In genomic region chr10:102718220-102718619, GRCh38 we compare ENCODE assay signal across 10 cellular contexts. TPM values are rescaled to one million over a fixed set of nuclear protein-coding genes. Genes with fewer than 3 reads are reported as not detected.
A peak's percentile ranks its signal among the peaks of the same experiment; 100 is the strongest.
DNase-seq lines count a peak whose midpoint lies in the region; ATAC-seq, FAIRE-seq and TF ChIP-seq lines count a peak whose summit lies in the region.
"Had no signal": no experiment of that assay in that cellular context is flagged by ENCODE, and none has a peak within 500 bp of the region (broad histone marks: within the 10 kb centered on the region; RNA-seq: fewer than 3 reads in every experiment).

No MANE protein-coding gene starts in this region.

- in situ Hi-C loops in K562 (cut with MboI), result no loop called here

- H3K27me3 Mint-ChIP-seq in stimulated activated naive CD8-positive, alpha-beta T cell treated with anti-CD3 and anti-CD28 coated beads, Interleukin-15, Interleukin-2, amounts not matched to agents 100 ng/mL and 50 ng/mL, for 24 hours, result no peaks in the 10 kb centered on the region
- H3K27me3 Mint-ChIP-seq in stimulated activated naive CD8-positive, alpha-beta T cell treated with anti-CD3 and anti-CD28 coated beads, Interleukin-15, amount 100 ng/mL, for 72 hours, result no peaks in the 10 kb centered on the region
- H3K27me3 Mint-ChIP-seq: stimulated activated naive B cell treated with anti-CD40 and anti-IgM and Interleukin-4, amounts not matched to agents 10 μg/mL and 1 μg/mL and 100 μg/mL, for 72 hours had no signal

- 26% methylated on average over 3 of the region's 3 CpGs for WGBS in K562 (ENCODE audit: insufficient coverage, low coverage, missing lambda C conversion rate)

- no peak for TF ChIP-seq EP300 in K562 (IDR thresholded peaks at IDR 0.05; ENCODE audit: low read length)

- TF ChIP-seq CTCF in K562 (IDR thresholded peaks at IDR 0.05 in 2 of 3, conservative IDR thresholded peaks at IDR 0.05 in 1 of 3; ENCODE audit: insufficient read depth in 2 of 3, low read depth in 1 of 3, low read length in 3 of 3) (no peak), PC-9 (conservative IDR thresholded peaks at IDR 0.05) (no peak)

- H3K4me3 ChIP-seq in K562, result no peak overlapping the region
- H3K4me3 ChIP-seq in PC-9, result no peak overlapping the region

- CTCF ChIA-PET in K562 (lab: Yijun Ruan, JAX; ENCODE audit: low intra/inter-chr PET ratio), result no interaction called here
- CTCF ChIA-PET in PC-9 (lab: Charles Lee), result no interaction called here

- no peaks in the 10 kb centered on the region for H3K9me3 ChIP-seq in K562 (replicated peaks; ENCODE audit: control insufficient read depth, insufficient read depth, low read depth, low read length)
- no peaks in the 10 kb centered on the region for H3K9me3 ChIP-seq in PC-9 (ENCODE audit: insufficient read depth, low read depth)

- H3K9me1 ChIP-seq in K562 (ENCODE audit: control insufficient read depth, insufficient read depth, low read length), result no peaks in the 10 kb centered on the region

- H3K27ac Mint-ChIP-seq in stimulated activated naive CD8-positive, alpha-beta T cell treated with anti-CD3 and anti-CD28 coated beads, Interleukin-15, Interleukin-2, amounts not matched to agents 100 ng/mL and 50 ng/mL, for 24 hours, result peak overlapping the region; percentile 38
- H3K27ac Mint-ChIP-seq in stimulated activated naive CD8-positive, alpha-beta T cell treated with anti-CD3 and anti-CD28 coated beads, Interleukin-15, amount 100 ng/mL, for 72 hours, result no peak overlapping the region

- no peaks in the 10 kb centered on the region for H3K27me3 ChIP-seq in K562 (ENCODE audit: control insufficient read depth in 2 of 2, insufficient read depth in 2 of 2, low read length in 2 of 2)
- no peaks in the 10 kb centered on the region for H3K27me3 ChIP-seq in PC-9 (ENCODE audit: insufficient read depth, low read depth)

- peak overlapping the region; percentile 44 to 56; a peak in 3 of 4 replicates for H3K9ac ChIP-seq in K562 (ENCODE audit: insufficient read depth in 1 of 2, low read depth in 2 of 2, low read length in 2 of 2)

- peaks cover 29% of the 10 kb centered on the region for H3K36me3 ChIP-seq in K562 (ENCODE audit: control insufficient read depth, insufficient read depth, low read length)
- H3K36me3 ChIP-seq in PC-9 (ENCODE audit: low read depth), result no peaks in the 10 kb centered on the region

- no peaks in the 10 kb centered on the region for H3K9me2 ChIP-seq in PC-9 (ENCODE audit: insufficient read depth)

- H3K4me3 Mint-ChIP-seq in stimulated activated naive CD8-positive, alpha-beta T cell treated with anti-CD3 and anti-CD28 coated beads, Interleukin-15, Interleukin-2, amounts not matched to agents 100 ng/mL and 50 ng/mL, for 24 hours, result peak overlapping the region; percentile 38
- no peak overlapping the region for H3K4me3 Mint-ChIP-seq in stimulated activated naive CD8-positive, alpha-beta T cell treated with anti-CD3 and anti-CD28 coated beads, Interleukin-15, amount 100 ng/mL, for 72 hours

- ATAC-seq in stimulated activated naive CD8-positive, alpha-beta T cell treated with anti-CD3 and anti-CD28 coated beads, Interleukin-15, amount 100 ng/mL, for 72 hours, result no peak
- peak; percentile 2; the same call in 2 of the 3 replicates for ATAC-seq in K562
- ATAC-seq in GM21528 (IDR thresholded peaks at IDR 0.05; ENCODE audit: low FRiP score, unreplicated experiment), result no peak
- ATAC-seq: stimulated activated naive B cell treated with anti-CD40 and anti-IgM and Interleukin-4, amounts not matched to agents 10 μg/mL and 1 μg/mL and 100 μg/mL, for 72 hours had no signal

- H3K4me1 ChIP-seq in K562 (replicated peaks in 1 of 2; ENCODE audit: control insufficient read depth in 2 of 2, insufficient read depth in 2 of 2, low read length in 2 of 2) (peaks cover 12 to 20% of the 10 kb centered on the region in 2 experiments; a peak in 4 of 5 replicates), PC-9 (replicated peaks; ENCODE audit: insufficient read depth) (0 out of 2 replicates have a peak, but pooled peaks cover 5% of the 10 kb centered on the region)

- H3K27ac ChIP-seq in K562 (ENCODE audit: extremely low read depth, low read depth, low read length) (peak overlapping the region; percentile 42; the same call in 2 of the 3 replicates), PC-9 (no peak overlapping the region)

- no peak for TF ChIP-seq POLR2A in K562 (conservative IDR thresholded peaks at IDR 0.05)

- peak; percentile 85 for FAIRE-seq in K562 (lab: Jason Lieb, UNC)

- BruUV-seq in K562 (replicated peaks; lab: Mats Ljungman, UMichigan), result no TSS peak
- BruUV-seq in PC-9 (replicated peaks; lab: Mats Ljungman, UMichigan), result no TSS peak

- DNase-seq in stimulated activated naive CD8-positive, alpha-beta T cell treated with anti-CD3 and anti-CD28 coated beads, Interleukin-15, amount 100 ng/mL, for 72 hours, result no peak
- DNase-seq in K562 (ENCODE audit: extremely low read depth in 1 of 4, low spot score in 3 of 4) (peak in 2 of 4 experiments; percentile 51 to 73), kidney tubule cell (ENCODE audit: low spot score) (peak; percentile 56), PC-9 (no peak), KG1 (lab: John Stamatoyannopoulos, UW) (no peak)
- DNase-seq in stimulated activated naive CD4-positive, alpha-beta T cell (lab: John Stamatoyannopoulos, UW), result no peak
- DNase-seq: activated naive CD4-positive, alpha-beta T cell; stimulated activated naive B cell treated with anti-CD40 and anti-IgM and Interleukin-4, amounts not matched to agents 10 μg/mL and 1 μg/mL and 100 μg/mL, for 72 hours had no signal

- intact Hi-C loops in K562 (cut with micrococcal nuclease), result no loop called here
- intact Hi-C loops in PC-9 (cut with micrococcal nuclease; ENCODE audit: unreplicated experiment), result loop anchor here (10.0 kb wide), 1 partner anchor 517 kb away; no protein-coding TSS in a partner anchor

- peaks cover 7% of the 10 kb centered on the region; the same call in 1 of the 2 replicates for H3F3A ChIP-seq in PC-9 (ENCODE audit: insufficient read depth, low read depth)

- peaks cover 47% of the 10 kb centered on the region for H3K36me3 Mint-ChIP-seq in stimulated activated naive CD8-positive, alpha-beta T cell treated with anti-CD3 and anti-CD28 coated beads, Interleukin-15, Interleukin-2, amounts not matched to agents 100 ng/mL and 50 ng/mL, for 24 hours (ENCODE audit: low read depth)

- H2AFZ ChIP-seq in K562 (ENCODE audit: low read depth, low read length) (0 out of 2 replicates have a peak overlapping the region, but pooled peaks have one; percentile 30), PC-9 (no peak overlapping the region)

- POLR2A ChIA-PET in K562 (lab: Yijun Ruan, JAX), result no interaction called here
- POLR2A ChIA-PET in PC-9 (lab: Charles Lee; ENCODE audit: unreplicated experiment), result no interaction called here

- H4K20me1 ChIP-seq in K562 (replicated peaks; ENCODE audit: control insufficient read depth, insufficient read depth, low read length) (no peaks in the 10 kb centered on the region), PC-9 (ENCODE audit: insufficient read depth) (no peaks in the 10 kb centered on the region)

- no peak for TF ChIP-seq RAD21 in K562 (CRISPR knock-in tag; conservative IDR thresholded peaks at IDR 0.05 in 1 of 2, IDR thresholded peaks at IDR 0.05 in 1 of 2)

- peaks cover 66% of the 10 kb centered on the region for H3K79me2 ChIP-seq in K562 (ENCODE audit: control insufficient read depth, insufficient read depth, low read length)
- H3K79me2 ChIP-seq in PC-9 (ENCODE audit: low read depth), result no peaks in the 10 kb centered on the region

- no peaks in the 10 kb centered on the region for H3K9me3 Mint-ChIP-seq in stimulated activated naive CD8-positive, alpha-beta T cell treated with anti-CD3 and anti-CD28 coated beads, Interleukin-15, Interleukin-2, amounts not matched to agents 100 ng/mL and 50 ng/mL, for 24 hours
- H3K9me3 Mint-ChIP-seq in stimulated activated naive CD8-positive, alpha-beta T cell treated with anti-CD3 and anti-CD28 coated beads, Interleukin-15, amount 100 ng/mL, for 72 hours, result no peaks in the 10 kb centered on the region
- H3K9me3 Mint-ChIP-seq: stimulated activated naive B cell treated with anti-CD40 and anti-IgM and Interleukin-4, amounts not matched to agents 10 μg/mL and 1 μg/mL and 100 μg/mL, for 72 hours had no signal

- peaks cover 57% of the 10 kb centered on the region for H3K4me1 Mint-ChIP-seq in stimulated activated naive CD8-positive, alpha-beta T cell treated with anti-CD3 and anti-CD28 coated beads, Interleukin-15, Interleukin-2, amounts not matched to agents 100 ng/mL and 50 ng/mL, for 24 hours (ENCODE audit: low read depth)
- peaks cover 68% of the 10 kb centered on the region for H3K4me1 Mint-ChIP-seq in stimulated activated naive CD8-positive, alpha-beta T cell treated with anti-CD3 and anti-CD28 coated beads, Interleukin-15, amount 100 ng/mL, for 72 hours

- H3K4me2 ChIP-seq in K562 (ENCODE audit: insufficient read depth, low read length) (peak overlapping the region; percentile 72), PC-9 (no peak overlapping the region)

RNA-seq across cellular contexts. Expression of gene SFXN2, which starts 3.8 kb away (rescaled TPM):
- 14.9 and 58.6 TPM in 2 replicates for total RNA-seq in K562 (2011; cell fraction: chromatin; rRNA removed; ENCODE audit: low replicate concordance)
- total RNA-seq in K562 (2011; cell fraction: nucleolus; rRNA removed), result 43.2 and 44.1 TPM in 2 replicates
- 24.3 and 31.1 TPM in 2 replicates for total RNA-seq in K562 (2011; cell fraction: nucleoplasm; rRNA removed)
- total RNA-seq in K562 (2014; rRNA removed), result 7.3 and 11.4 TPM in 2 replicates
- 17.1 and 22.5 TPM in 2 replicates for total RNA-seq in K562 (2014; rRNA removed; fragmentation: Illumina TruSeq; extraction: Trizol)
- 14.6 and 15.7 TPM in 2 replicates for total RNA-seq in K562 (2015; rRNA removed; fragmentation: Illumina TruSeq; extraction: Trizol)
- 20.6 and 23.8 TPM in 2 replicates for total RNA-seq in K562 (2021)
- polyA plus RNA-seq in K562 (2011; rRNA removed), result 10.7 and 14.5 TPM in 2 replicates
- polyA plus RNA-seq in K562 (2011; cell fraction: cytosol; rRNA removed), result 14.2 and 18.2 TPM in 2 replicates
- polyA plus RNA-seq in K562 (2011; cell fraction: nucleus; rRNA removed), result 15.5 and 26.3 TPM in 2 replicates
- polyA plus RNA-seq in K562 (2012), result 8.3 and 15.5 TPM in 2 replicates
- 23.7 and 24.1 TPM in 2 replicates for polyA plus RNA-seq in K562 (2014; fragmentation: Illumina TruSeq; extraction: Trizol)
- polyA plus RNA-seq in K562 (2014; fragmentation: Nextera tagmentation; extraction: Ambion mirVana), result 10 to 100 TPM; 12.0 to 20.4 TPM
- 13.9 and 23.3 TPM in 2 replicates for polyA plus RNA-seq in K562 (2014; rRNA removed)
- 12.0 and 24.9 TPM in 2 replicates for polyA minus RNA-seq in K562 (2011; rRNA and poly(A)+ RNA removed)
- 13.3 and 15.2 TPM in 2 replicates for polyA minus RNA-seq in K562 (2011; cell fraction: cytosol; rRNA and poly(A)+ RNA removed)
- 20.9 and 24.4 TPM in 2 replicates for polyA minus RNA-seq in K562 (2011; cell fraction: nucleus; rRNA and poly(A)+ RNA removed)
- total RNA-seq in PC-9 (2021), result 5.3 and 5.4 TPM in 2 replicates

RNA-seq across cellular contexts. Expression of gene ARL3, which starts 4.0 kb away (rescaled TPM):
- total RNA-seq in K562 (2011; cell fraction: chromatin; rRNA removed; ENCODE audit: low replicate concordance), result 2.0 and 2.1 TPM in 2 replicates
- total RNA-seq in K562 (2011; cell fraction: nucleolus; rRNA removed), result 0.83 and 1.7 TPM in 2 replicates
- total RNA-seq in K562 (2011; cell fraction: nucleoplasm; rRNA removed), result 2.2 and 2.7 TPM in 2 replicates
- 2.7 and 2.9 TPM in 2 replicates for total RNA-seq in K562 (2014; rRNA removed)
- total RNA-seq in K562 (2014; rRNA removed; fragmentation: Illumina TruSeq; extraction: Trizol), result 3.5 and 3.8 TPM in 2 replicates
- 2.9 and 3.2 TPM in 2 replicates for total RNA-seq in K562 (2015; rRNA removed; fragmentation: Illumina TruSeq; extraction: Trizol)
- 4.2 and 4.6 TPM in 2 replicates for total RNA-seq in K562 (2021)
- polyA plus RNA-seq in K562 (2011; rRNA removed), result 4.8 and 5.5 TPM in 2 replicates
- polyA plus RNA-seq in K562 (2011; cell fraction: cytosol; rRNA removed), result 1.7 and 3.3 TPM in 2 replicates
- polyA plus RNA-seq in K562 (2011; cell fraction: nucleus; rRNA removed), result 1.2 and 2.4 TPM in 2 replicates
- polyA plus RNA-seq in K562 (2012), result 5.7 and 6.9 TPM in 2 replicates
- 4.2 and 5.5 TPM in 2 replicates for polyA plus RNA-seq in K562 (2014; fragmentation: Illumina TruSeq; extraction: Trizol)
- polyA plus RNA-seq in K562 (2014; fragmentation: Nextera tagmentation; extraction: Ambion mirVana), result 1 to 10 TPM; 8.2 to 8.9 TPM
- polyA plus RNA-seq in K562 (2014; rRNA removed), result 5.1 and 5.2 TPM in 2 replicates
- 2.6 and 3.0 TPM in 2 replicates for polyA minus RNA-seq in K562 (2011; rRNA and poly(A)+ RNA removed)
- 0.46 and 0.76 TPM in 2 replicates for polyA minus RNA-seq in K562 (2011; cell fraction: cytosol; rRNA and poly(A)+ RNA removed)
- 0.40 and 1.2 TPM in 2 replicates for polyA minus RNA-seq in K562 (2011; cell fraction: nucleus; rRNA and poly(A)+ RNA removed)
- total RNA-seq in PC-9 (2021), result 7.1 and 9.7 TPM in 2 replicates

RNA-seq across cellular contexts. Expression of gene WBP1L, which starts 25.5 kb away (rescaled TPM):
- total RNA-seq in K562 (2011; cell fraction: chromatin; rRNA removed; ENCODE audit: low replicate concordance), result 11.5 and 23.1 TPM in 2 replicates
- total RNA-seq in K562 (2011; cell fraction: nucleolus; rRNA removed), result 19.7 and 23.5 TPM in 2 replicates
- total RNA-seq in K562 (2011; cell fraction: nucleoplasm; rRNA removed), result 22.4 and 23.0 TPM in 2 replicates
- total RNA-seq in K562 (2014; rRNA removed) (11.4 and 15.0 TPM in 2 replicates), K562 (2014; rRNA removed; fragmentation: Illumina TruSeq; extraction: Trizol) (6.6 and 6.7 TPM in 2 replicates), K562 (2015; rRNA removed; fragmentation: Illumina TruSeq; extraction: Trizol) (8.7 and 9.1 TPM in 2 replicates), K562 (2021) (11.8 and 14.4 TPM in 2 replicates), PC-9 (2021) (16.2 and 19.7 TPM in 2 replicates)
- polyA plus RNA-seq in K562 (2011; rRNA removed) (11.6 and 12.1 TPM in 2 replicates), K562 (2014; fragmentation: Illumina TruSeq; extraction: Trizol) (11.5 and 12.3 TPM in 2 replicates), K562 (2014; fragmentation: Nextera tagmentation; extraction: Ambion mirVana) (1 to 10 TPM; 3.2 to 5.3 TPM), K562 (2014; rRNA removed) (10.7 and 11.3 TPM in 2 replicates)
- polyA plus RNA-seq in K562 (2011; cell fraction: cytosol; rRNA removed), result 19.1 and 32.0 TPM in 2 replicates
- polyA plus RNA-seq in K562 (2011; cell fraction: nucleus; rRNA removed), result 8.0 and 8.9 TPM in 2 replicates
- polyA plus RNA-seq in K562 (2012), result 12.0 and 12.3 TPM in 2 replicates
- 17.5 and 24.0 TPM in 2 replicates for polyA minus RNA-seq in K562 (2011; rRNA and poly(A)+ RNA removed)
- polyA minus RNA-seq in K562 (2011; cell fraction: cytosol; rRNA and poly(A)+ RNA removed), result 15.7 and 17.7 TPM in 2 replicates
- 3.6 and 4.9 TPM in 2 replicates for polyA minus RNA-seq in K562 (2011; cell fraction: nucleus; rRNA and poly(A)+ RNA removed)
